In the genomic region with DNA sequence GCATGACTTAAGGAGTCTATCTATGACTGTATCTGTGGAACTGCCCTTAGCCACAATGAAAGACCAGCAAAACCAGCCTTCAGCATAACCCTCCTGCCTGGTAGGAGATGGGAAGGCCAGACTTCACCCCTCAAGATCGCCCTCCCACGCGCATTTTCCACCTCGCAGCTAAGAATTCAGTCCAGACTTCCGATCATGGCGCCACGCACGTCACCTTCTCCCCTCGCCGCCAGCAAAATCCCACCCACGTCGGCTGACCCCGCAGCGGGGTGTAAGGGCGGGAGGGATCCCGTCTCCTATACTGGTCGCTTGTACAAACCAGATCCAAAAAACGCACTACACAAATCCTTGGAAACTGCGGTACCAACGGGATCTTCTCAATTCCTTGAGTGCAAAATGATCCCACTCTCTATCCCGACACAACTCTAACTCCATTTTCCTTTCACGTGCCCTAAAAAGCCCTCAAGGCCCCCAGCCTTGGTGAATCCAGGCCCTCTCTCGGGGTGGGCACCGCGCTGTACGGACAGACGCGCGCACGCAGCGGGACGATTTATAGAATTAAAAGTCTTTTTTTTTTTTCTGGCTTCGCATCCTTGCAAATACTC, we compare ENCODE assay signal across 8 cellular contexts. TPM values are rescaled to one million over a fixed set of nuclear protein-coding genes. Genes with fewer than 3 reads are reported as not detected.
A peak's percentile ranks its signal among the peaks of the same experiment; 100 is the strongest.
DNase-seq lines count a peak whose midpoint lies in the region; ATAC-seq, FAIRE-seq and TF ChIP-seq lines count a peak whose summit lies in the region.

No MANE protein-coding gene starts in this region.

- H3K4me1 Mint-ChIP-seq in GM23338 (peaks cover 29% of the 10 kb centered on the region), glutamatergic neuron (ENCODE audit: low read depth, unreplicated experiment) (peaks cover 14% of the 10 kb centered on the region)

- no peak for FAIRE-seq in A549 (lab: Jason Lieb, UNC)

- peak overlapping the region; percentile 98 for H3K27ac Mint-ChIP-seq in GM23338
- peak overlapping the region; percentile 90 to 98 for H3K27ac Mint-ChIP-seq in activated naive CD4-positive, alpha-beta T cell treated with anti-CD3 and anti-CD28 coated beads, Interleukin-2, amount 50 U/mL, for 72 hours
- peak overlapping the region; percentile 100 for H3K27ac Mint-ChIP-seq in glutamatergic neuron (ENCODE audit: unreplicated experiment)

- ATAC-seq in A549 (peak; percentile 25 to 27), GM23338 (peak; percentile 8)
- peak in 1 of 2 donors; percentile 12 for ATAC-seq in activated naive CD4-positive, alpha-beta T cell treated with anti-CD3 and anti-CD28 coated beads, Interleukin-2, amount 50 U/mL, for 72 hours

- no peaks in the 10 kb centered on the region for H3K9me2 ChIP-seq in GM23338 (ENCODE audit: insufficient read depth)

- H3K4me1 ChIP-seq in A549 (peaks cover 16% of the 10 kb centered on the region; the same call in 2 of the 3 replicates), GM23338 (ENCODE audit: insufficient read depth) (peaks cover 29% of the 10 kb centered on the region), thymus (ENCODE audit: control insufficient read depth, insufficient read depth, low read length) (peaks cover 7% of the 10 kb centered on the region)

- no peaks in the 10 kb centered on the region; the same call in 2 of the 3 replicates for H3K36me3 Mint-ChIP-seq in GM23338 (ENCODE audit: low read depth)
- peaks cover 13 to 15% of the 10 kb centered on the region in 2 donors for H3K36me3 Mint-ChIP-seq in activated naive CD4-positive, alpha-beta T cell treated with anti-CD3 and anti-CD28 coated beads, Interleukin-2, amount 50 U/mL, for 72 hours
- H3K36me3 Mint-ChIP-seq in glutamatergic neuron (ENCODE audit: unreplicated experiment), result no peaks in the 10 kb centered on the region

- H3K27me3 Mint-ChIP-seq in GM23338 (ENCODE audit: insufficient read depth, low read depth, poor library complexity), result peaks cover 20% of the 10 kb centered on the region
- H3K27me3 Mint-ChIP-seq in glutamatergic neuron (ENCODE audit: unreplicated experiment), result peaks cover 21% of the 10 kb centered on the region

- peak overlapping the region; percentile 68; the same call in 1 of the 2 replicates for H2AFZ ChIP-seq in GM23338

- no peaks in the 10 kb centered on the region for H3K9me3 ChIP-seq in A549
- H3K9me3 ChIP-seq in thymus (ENCODE audit: control insufficient read depth), result no peaks in the 10 kb centered on the region

- peak; percentile 20; the same call in 1 of the 2 replicates for TF ChIP-seq POLR2A in A549 (IDR thresholded peaks at IDR 0.05; ENCODE audit: low read length)

- CTCF ChIA-PET in A549 (lab: Yijun Ruan, JAX), result interaction anchor here (1.0 to 1.8 kb wide), 2 partner anchors 12 to 96 kb away, joined by 4 to 5 read pairs; no protein-coding TSS in a partner anchor

- H4K20me1 ChIP-seq in GM23338 (replicated peaks; ENCODE audit: insufficient read depth), result peaks cover 23% of the 10 kb centered on the region

- peak overlapping the region; percentile 84 for H3K4me2 ChIP-seq in A549
- H3K4me2 ChIP-seq in GM23338, result peak overlapping the region; percentile 92

- POLR2A ChIA-PET in A549 (lab: Yijun Ruan, JAX), result interaction anchor here (0.6 kb wide), 1 partner anchor 70 kb away, joined by 3 read pairs; no protein-coding TSS in a partner anchor

- TF ChIP-seq RAD21 in A549 (conservative IDR thresholded peaks at IDR 0.05 in 1 of 2, IDR thresholded peaks at IDR 0.05 in 1 of 2), result no peak

- DNase-seq in A549 (ENCODE audit: low read depth in 1 of 2, low spot score in 1 of 2) (peak in 1 of 2 experiments; percentile 74), GM23338 (ENCODE audit: low spot score) (peak; percentile 60), RPMI7951 (ENCODE audit: low read depth) (peak; percentile 82), glutamatergic neuron (peak; percentile 72), occipital lobe (lab: John Stamatoyannopoulos, UW) (peak; percentile 50), NCI-H1694 treated with DMSO at 0.1 percent for 48 hours (lab: John Stamatoyannopoulos, UW) (no peak)
- DNase-seq in activated naive CD4-positive, alpha-beta T cell treated with anti-CD3 and anti-CD28 coated beads, Interleukin-2, amount 50 U/mL, for 72 hours (ENCODE audit: low spot score in 2 of 2), result peak in 1 of 2 donors; percentile 27

- H3K27me3 ChIP-seq in GM23338 (ENCODE audit: insufficient read depth) (no peaks in the 10 kb centered on the region), thymus (ENCODE audit: control insufficient read depth, insufficient read depth) (peaks cover 9% of the 10 kb centered on the region)

- H3K4me3 ChIP-seq in A549, result peak overlapping the region; percentile 76
- peak overlapping the region; percentile 89 for H3K4me3 ChIP-seq in GM23338
- peak overlapping the region; percentile 90 for H3K4me3 ChIP-seq in thymus (ENCODE audit: low read length)

- peaks cover 30% of the 10 kb centered on the region for H3F3A ChIP-seq in GM23338 (replicated peaks; ENCODE audit: low read depth)

- TF ChIP-seq CTCF in A549 (IDR thresholded peaks at IDR 0.05), result no peak
- TF ChIP-seq CTCF in GM23338 (conservative IDR thresholded peaks at IDR 0.05; ENCODE audit: low read depth in 2 of 2), result no peak; a peak in 1 of 4 replicates
- TF ChIP-seq CTCF in glutamatergic neuron (IDR thresholded peaks at IDR 0.05; ENCODE audit: partially characterized antibody, unreplicated experiment), result no peak

- H3K27ac ChIP-seq in A549, result peak overlapping the region; percentile 96 to 98
- peak overlapping the region; percentile 99 for H3K27ac ChIP-seq in GM23338 (ENCODE audit: low read depth)
- peak overlapping the region; percentile 90 for H3K27ac ChIP-seq in thymus (ENCODE audit: low read depth)

- no peak for TF ChIP-seq EP300 in A549 (IDR thresholded peaks at IDR 0.05)

- H3K36me3 ChIP-seq in GM23338 (ENCODE audit: insufficient read depth) (no peaks in the 10 kb centered on the region), thymus (ENCODE audit: control insufficient read depth, insufficient read depth) (no peaks in the 10 kb centered on the region)

- H3K4me3 Mint-ChIP-seq in GM23338 (peak overlapping the region; percentile 99), glutamatergic neuron (ENCODE audit: unreplicated experiment) (peak overlapping the region; percentile 99)

- H3K9me3 Mint-ChIP-seq in GM23338 (no peaks in the 10 kb centered on the region), glutamatergic neuron (ENCODE audit: unreplicated experiment) (peaks cover 22% of the 10 kb centered on the region)
- no peaks in the 10 kb centered on the region for H3K9me3 Mint-ChIP-seq in activated naive CD4-positive, alpha-beta T cell treated with anti-CD3 and anti-CD28 coated beads, Interleukin-2, amount 50 U/mL, for 72 hours

- H3K79me2 ChIP-seq in GM23338 (replicated peaks; ENCODE audit: insufficient read depth), result peaks cover 34% of the 10 kb centered on the region

- 3% methylated on average over 33 of the region's 33 CpGs for WGBS in A549 (ENCODE audit: missing lambda C conversion rate)
- 1% methylated on average over 33 of the region's 33 CpGs for WGBS in thymus

TF ChIP-seq in A549, 52 proteins besides CTCF, POLR2A, EP300 and RAD21 (continues in another document):
- TF ChIP-seq HOXB5 (CRISPR knock-in tag; IDR thresholded peaks at IDR 0.05) (peak; percentile 93), NR3C1 (IDR thresholded peaks at IDR 0.05) (no peak), JUNB (IDR thresholded peaks at IDR 0.05) (no peak), KDM1A (IDR thresholded peaks at IDR 0.05; ENCODE audit: low read depth) (no peak), HOXA7 (CRISPR knock-in tag; IDR thresholded peaks at IDR 0.05) (peak; percentile 73; the same call in 1 of the 2 replicates), BHLHE40 (IDR thresholded peaks at IDR 0.05; ENCODE audit: low read depth, low read length) (no peak), POLR2AphosphoS2 (conservative IDR thresholded peaks at IDR 0.05; ENCODE audit: low read length) (no peak), HEYL (CRISPR knock-in tag; IDR thresholded peaks at IDR 0.05) (peak; percentile 93), CBX8 (IDR thresholded peaks at IDR 0.05) (no peak), MAX (IDR thresholded peaks at IDR 0.05) (peak; percentile 44), SMC3 (IDR thresholded peaks at IDR 0.05) (no peak), TFCP2L1 (CRISPR knock-in tag; IDR thresholded peaks at IDR 0.05) (0 out of 2 replicates have a peak, but pooled peaks have one; percentile 59)

TF ChIP-seq in GM23338, 12 proteins besides CTCF, POLR2A, EP300 and RAD21:
- no peak for TF ChIP-seq EZH2phosphoT487 (IDR thresholded peaks at IDR 0.05; ENCODE audit: unreplicated experiment)
- no peak; the same call in 1 of the 2 replicates for TF ChIP-seq POLR2AphosphoS5 (IDR thresholded peaks at IDR 0.05; ENCODE audit: low read depth)
- TF ChIP-seq ZNF114 (CRISPR knock-in tag; IDR thresholded peaks at IDR 0.05), result no peak
TF ChIP-seq in GM23338: peak in this region for 0.

RNA-seq across cellular contexts. Expression of gene BMPR2, which starts 1.0 kb away (rescaled TPM):
- polyA plus RNA-seq in A549 (2011; rRNA removed) (46.3 and 48.8 TPM in 2 replicates), A549 (2017; fragmentation: RNase III; extraction: RNeasy Plus Mini Kit Qiagen cat#74134 plus additional on column Dnase treatment) (13.5 to 14.2 TPM (median 13.9 TPM) in 3 replicates), GM23338 (2016; fragmentation: Nextera tagmentation; extraction: Ambion mirVana) (6.3 and 6.7 TPM in 2 replicates), thymus (11.0 TPM)
- polyA plus RNA-seq in A549 (2012; cell fraction: cytosol; rRNA removed), result 7.1 and 8.4 TPM in 2 replicates
- polyA plus RNA-seq in A549 (2012; cell fraction: nucleus; rRNA removed), result 3.4 and 3.9 TPM in 2 replicates
- polyA minus RNA-seq in A549 (2011; rRNA and poly(A)+ RNA removed), result 80.1 and 85.5 TPM in 2 replicates
- 14.2 and 21.6 TPM in 2 replicates for total RNA-seq in GM23338 (2014; rRNA removed; shearing (Covaris generic))
- 28.7 and 32.4 TPM in 2 replicates for total RNA-seq in RPMI7951 (2014; rRNA removed; shearing (Covaris generic))
- 1 to 10 TPM; 5.1 to 8.0 TPM for total RNA-seq in activated naive CD4-positive, alpha-beta T cell treated with anti-CD3 and anti-CD28 coated beads, Interleukin-2, amount 50 U/mL, for 72 hours
- total RNA-seq in glutamatergic neuron (ENCODE audit: unreplicated experiment) (95.0 TPM), occipital lobe (86.4 TPM)
